9 cellular contexts compared by ENCODE assay signal in genomic region chr20:14055127-14055742, GRCh38. TPM values are rescaled to one million over a fixed set of nuclear protein-coding genes. Genes with fewer than 3 reads are reported as not detected.
DNase-seq lines count a peak whose midpoint lies in the region; ATAC-seq, FAIRE-seq and TF ChIP-seq lines count a peak whose summit lies in the region.
"Had no signal": no experiment of that assay in that cellular context is flagged by ENCODE, and none has a peak within 500 bp of the region (broad histone marks: within the 10 kb centered on the region; RNA-seq: fewer than 3 reads in every experiment).

No MANE protein-coding gene starts in this region.

- H3K9me3 ChIP-seq in left ventricle myocardium inferior (replicated peaks) (no peaks in the 10 kb centered on the region), lung (ENCODE audit: control insufficient read depth in 2 of 2, insufficient read depth in 1 of 2, low read length in 1 of 2) (no peaks in the 10 kb centered on the region)

- H3K36me3 ChIP-seq in left ventricle myocardium inferior (no peaks in the 10 kb centered on the region), bronchial epithelial cell (ENCODE audit: control insufficient read depth, insufficient read depth, low read length) (no peaks in the 10 kb centered on the region), lung (ENCODE audit: control insufficient read depth in 2 of 2, insufficient read depth in 2 of 2, low read length in 2 of 2) (no peaks in the 10 kb centered on the region)

- TF ChIP-seq CTCF in left ventricle myocardium inferior (IDR thresholded peaks at IDR 0.05; ENCODE audit: borderline replicate concordance) = peak; percentile 65
- TF ChIP-seq CTCF in bronchial epithelial cell (IDR thresholded peaks at IDR 0.05; ENCODE audit: insufficient read depth, low read length, severe bottlenecking) = peak; percentile 45
- TF ChIP-seq CTCF in lung (IDR thresholded peaks at IDR 0.05; ENCODE audit: control extremely low read depth, extremely low read depth) = peak; percentile 14

- H3K4me1 ChIP-seq in left ventricle myocardium inferior (no peaks in the 10 kb centered on the region), lung (ENCODE audit: control insufficient read depth in 2 of 2, insufficient read depth in 2 of 2, low read length in 2 of 2) (no peaks in the 10 kb centered on the region)

- ATAC-seq in left ventricle myocardium superior (no peak), lung (ENCODE audit: insufficient read depth, low FRiP score) (peak; percentile 72), HG02763 (IDR thresholded peaks at IDR 0.05; ENCODE audit: unreplicated experiment) (no peak)
- ATAC-seq: stimulated activated naive CD8-positive, alpha-beta T cell treated with anti-CD3 and anti-CD28 coated beads, Interleukin-15, amount 100 ng/mL, for 72 hours had no signal

- FAIRE-seq in bronchial epithelial cell (lab: Jason Lieb, UNC) = no peak

- H3K27ac ChIP-seq in left ventricle myocardium inferior (replicated peaks) (no peak overlapping the region), lung (ENCODE audit: low read depth in 1 of 2, low read length in 1 of 2) (no peak overlapping the region)

- 2 to 3% methylated on average over 4 of the region's 4 CpGs for WGBS in lung, 2 donors

- H3K4me3 ChIP-seq in left ventricle myocardium inferior (no peak overlapping the region), bronchial epithelial cell (ENCODE audit: low read depth, low read length) (no peak overlapping the region), lung (no peak overlapping the region)

- H3K27me3 ChIP-seq in left ventricle myocardium inferior (ENCODE audit: low read depth) = no peaks in the 10 kb centered on the region
- H3K27me3 ChIP-seq in bronchial epithelial cell (ENCODE audit: control insufficient read depth, insufficient read depth, low read length) = no peaks in the 10 kb centered on the region
- H3K27me3 ChIP-seq in lung (ENCODE audit: control insufficient read depth, insufficient read depth) = no peaks in the 10 kb centered on the region

- no peak for DNase-seq in left ventricle myocardium inferior
- DNase-seq in left ventricle myocardium superior = no peak
- peak; percentile 53 for DNase-seq in HT1080 (ENCODE audit: low read depth)
- peak; percentile 89 for DNase-seq in NCI-H82 (lab: John Stamatoyannopoulos, UW)
- peak; percentile 66 for DNase-seq in bronchial epithelial cell (ENCODE audit: low read depth)
- no peak for DNase-seq in lung (ENCODE audit: low spot score)
- DNase-seq in islet precursor cell = no peak

- intact Hi-C loops in left ventricle myocardium inferior (cut with micrococcal nuclease) = no loop called here
- intact Hi-C loops in left ventricle myocardium superior (cut with micrococcal nuclease) = loop anchor here (2.0 kb wide), 1 partner anchor 234 kb away; no protein-coding TSS in a partner anchor

RNA-seq across cellular contexts. Expression of gene MACROD2, which starts 59.9 kb away (rescaled TPM):
- total RNA-seq in left ventricle myocardium inferior = 3.6 TPM
- 3.5 TPM for total RNA-seq in left ventricle myocardium superior
- 1.2 and 2.6 TPM in 2 replicates for total RNA-seq in HT1080 (2014; rRNA removed; shearing (Covaris generic))
- 0.84 and 1.1 TPM in 2 replicates for polyA plus RNA-seq in HT1080 (2015; cell fraction: cytosol; rRNA removed)
- 0.20 and 1.1 TPM in 2 replicates for polyA plus RNA-seq in HT1080 (2015; cell fraction: nucleus; rRNA removed)
- 1.6 and 1.7 TPM in 2 replicates for total RNA-seq in bronchial epithelial cell
- 10 to 100 TPM; 21.1 to 67.1 TPM for total RNA-seq in lung
- polyA plus RNA-seq in lung = 10 to 100 TPM; 13.0 to 20.4 TPM

Comparison
In these comparisons a context has a peak if more than half of its experiments do, and no peak if none do; other contexts are left out.
1. DNase-seq: peak in HT1080 (single experiment), NCI-H82 (single experiment) and bronchial epithelial cell (single experiment); none in left ventricle myocardium inferior (single experiment), left ventricle myocardium superior (single experiment), lung (single experiment) and islet precursor cell (single experiment).
2. CTCF ChIP-seq: peak in every context shown above with its lines; median percentile 65 in left ventricle myocardium inferior; 45 in bronchial epithelial cell; 14 in lung.